In genomic region chr7:126720232-126720631, GRCh38 we compare ENCODE assay signal across 12 cellular contexts.
DNase-seq lines count a peak whose midpoint lies in the region; ATAC-seq and TF ChIP-seq lines count a peak whose summit lies in the region.
"Had no signal": no experiment of that assay in that cellular context is flagged by ENCODE, and none has a peak within 500 bp of the region (broad histone marks: within the 10 kb centered on the region; RNA-seq: fewer than 3 reads in every experiment).

No MANE protein-coding gene starts in this region.

- H3K36me3 ChIP-seq in breast epithelium, result no peaks in the 10 kb centered on the region
- H3K36me3 ChIP-seq: right atrium auricular region had no signal

- no peak overlapping the region for H3K4me3 ChIP-seq in breast epithelium
- H3K4me3 ChIP-seq: right atrium auricular region had no signal

- TF ChIP-seq CTCF in breast epithelium (IDR thresholded peaks at IDR 0.05), result no peak

- no peaks in the 10 kb centered on the region for H3K27me3 ChIP-seq in breast epithelium
- H3K27me3 ChIP-seq: right atrium auricular region had no signal

- ATAC-seq in GM19035 (IDR thresholded peaks at IDR 0.05; ENCODE audit: unreplicated experiment) (peak; percentile 91), GM21737 (IDR thresholded peaks at IDR 0.05; ENCODE audit: unreplicated experiment) (peak; percentile 92), HG03103 (IDR thresholded peaks at IDR 0.05; ENCODE audit: low read depth, unreplicated experiment) (peak; percentile 86)
- ATAC-seq: T-helper 17 cell had no signal

- no peak for TF ChIP-seq POLR2A in breast epithelium (IDR thresholded peaks at IDR 0.05)

- H3K4me1 ChIP-seq in breast epithelium, result no peaks in the 10 kb centered on the region
- H3K4me1 ChIP-seq: right atrium auricular region had no signal

- intact Hi-C loops in breast epithelium (cut with DNase I; ENCODE audit: low total_unique reads), result no loop called here

- DNase-seq in DMS79 (lab: John Stamatoyannopoulos, UW) (peak; percentile 35), occipital lobe (lab: John Stamatoyannopoulos, UW) (no peak), SKM-1 treated with dmso at 0.1 percent for 144 hours (lab: John Stamatoyannopoulos, UW; ENCODE audit: unreplicated experiment) (no peak), breast epithelium (ENCODE audit: low spot score in 2 of 2) (no peak), dedifferentiated amniotic fluid mesenchymal stem cell (ENCODE audit: extremely low spot score) (no peak)
- DNase-seq: cortex of kidney, NCI-H146, T-helper 17 cell had no signal

- no peaks in the 10 kb centered on the region for H3K9me3 ChIP-seq in breast epithelium
- H3K9me3 ChIP-seq: right atrium auricular region had no signal

- no peak overlapping the region for H3K27ac ChIP-seq in breast epithelium
- H3K27ac ChIP-seq: right atrium auricular region had no signal
